Comparison of ENCODE assay signal across 1 cellular context in genomic region chr5:163463063-163463435, GRCh38.
TF ChIP-seq lines count a peak whose summit lies in the region.

No MANE protein-coding gene starts in this region.

TF ChIP-seq in endothelial cell of umbilical vein, 7 proteins besides CTCF, POLR2A, EP300 and RAD21:
- no peak for TF ChIP-seq JUN (IDR thresholded peaks at IDR 0.05; ENCODE audit: borderline replicate concordance, insufficient read depth, insufficient read length, low read depth)
- TF ChIP-seq EZH2 (IDR thresholded peaks at IDR 0.05; ENCODE audit: borderline replicate concordance, low read depth, low read length, severe bottlenecking): no peak
- no peak for TF ChIP-seq FOS (IDR thresholded peaks at IDR 0.05; ENCODE audit: borderline replicate concordance, insufficient read depth, low read length)
- no peak for TF ChIP-seq MAX (IDR thresholded peaks at IDR 0.05; ENCODE audit: insufficient read depth, insufficient read length)
- no peak for TF ChIP-seq MYC (IDR thresholded peaks at IDR 0.05; ENCODE audit: low read depth, low read length)
- no peak for TF ChIP-seq POLR2AphosphoS5 (IDR thresholded peaks at IDR 0.05; ENCODE audit: insufficient read depth, low read depth, low read length)
- TF ChIP-seq GATA2 (IDR thresholded peaks at IDR 0.05; ENCODE audit: insufficient read depth, insufficient read length, low read depth, low read length): no peak
